In the genomic region with DNA sequence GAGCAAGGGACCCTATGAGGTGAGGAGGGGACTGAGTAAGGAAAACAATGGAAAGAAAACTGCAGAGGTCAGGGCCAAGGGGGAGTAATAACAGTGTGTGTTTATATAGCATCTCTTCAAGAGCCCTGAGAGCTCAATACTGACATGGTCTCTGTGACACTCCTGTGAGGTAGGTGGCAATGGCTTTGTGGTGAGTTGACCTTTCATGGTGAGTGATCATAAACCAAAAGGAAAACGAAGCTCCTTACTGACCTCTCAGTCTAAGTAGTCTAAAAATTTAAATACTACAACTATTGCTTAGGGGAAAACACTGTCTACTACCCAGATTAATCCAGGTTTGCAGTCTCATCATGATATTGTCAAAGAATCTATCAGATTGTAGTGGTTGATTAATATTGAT, we compare ENCODE assay signal across 18 cellular contexts.
A peak's percentile ranks its signal among the peaks of the same experiment; 100 is the strongest.
DNase-seq lines count a peak whose midpoint lies in the region; ATAC-seq and TF ChIP-seq lines count a peak whose summit lies in the region.
"Had no signal": no experiment of that assay in that cellular context is flagged by ENCODE, and none has a peak within 500 bp of the region (broad histone marks: within the 10 kb centered on the region; RNA-seq: fewer than 3 reads in every experiment).

No MANE protein-coding gene starts in this region.

- DNase-seq in GM10248 (ENCODE audit: extremely low spot score) (peak; percentile 14), left colon (no peak), AG20443 (ENCODE audit: low spot score) (no peak), dedifferentiated amniotic fluid mesenchymal stem cell (ENCODE audit: extremely low spot score) (no peak), PC-9 (no peak)
- DNase-seq: activated CD4-positive, alpha-beta T cell treated with anti-CD3 and anti-CD28 coated beads, Interleukin-2, amount 10 ng/mL, durations not matched to agents 7 days and 5 days; activated naive CD8-positive, alpha-beta T cell treated with anti-CD3 and anti-CD28 coated beads, Interleukin-2, amount 10 ng/mL, durations not matched to agents 7 days and 5 days; activated T-cell treated with anti-CD3 and anti-CD28 coated beads, Interleukin-2, amount 50 U/mL, for 24 hours; heart right ventricle; IMR-90; mesendoderm; MM.1S; NCI-H69; stimulated activated naive CD4-positive, alpha-beta T cell treated with Interleukin-2 at 50 U/mL for 16 hours had no signal

- no TSS peak for BruUV-seq in PC-9 (replicated peaks; lab: Mats Ljungman, UMichigan)

- H3K9me2 ChIP-seq in PC-9 (ENCODE audit: insufficient read depth), result 0 out of 2 replicates have a peak, but pooled peaks cover 3% of the 10 kb centered on the region

- H3F3A ChIP-seq in PC-9 (ENCODE audit: insufficient read depth, low read depth), result no peaks in the 10 kb centered on the region

- no peaks in the 10 kb centered on the region for H3K4me1 ChIP-seq in PC-9 (replicated peaks; ENCODE audit: insufficient read depth)
- H3K4me1 ChIP-seq: heart right ventricle had no signal

- H3K4me3 ChIP-seq in PC-9, result no peak overlapping the region
- H3K4me3 ChIP-seq: heart right ventricle, SK-N-MC had no signal

- intact Hi-C loops in left colon (cut with DNase I, micrococcal nuclease), result no loop called here
- intact Hi-C loops in PC-9 (cut with micrococcal nuclease; ENCODE audit: unreplicated experiment), result no loop called here

- POLR2A ChIA-PET in GM10248 (lab: Yijun Ruan, JAX) (no interaction called here), PC-9 (lab: Charles Lee; ENCODE audit: unreplicated experiment) (no interaction called here)

- no peak overlapping the region for H2AFZ ChIP-seq in PC-9

- TF ChIP-seq CTCF in GM10248 (IDR thresholded peaks at IDR 0.05; ENCODE audit: control extremely low read depth, extremely low read depth, low read depth, missing control alignments), result no peak
- no peak for TF ChIP-seq CTCF in PC-9 (conservative IDR thresholded peaks at IDR 0.05)

- H4K20me1 ChIP-seq in PC-9 (ENCODE audit: insufficient read depth), result no peaks in the 10 kb centered on the region

- no peak overlapping the region for H3K27ac ChIP-seq in PC-9
- H3K27ac ChIP-seq: heart right ventricle, SK-N-MC had no signal

- ATAC-seq in GM19035 (IDR thresholded peaks at IDR 0.05; ENCODE audit: unreplicated experiment) (peak; percentile 79), HG02678 (IDR thresholded peaks at IDR 0.05; ENCODE audit: unreplicated experiment) (peak; percentile 76), HG03521 (IDR thresholded peaks at IDR 0.05; ENCODE audit: unreplicated experiment) (peak; percentile 54), left colon (no peak)
- ATAC-seq: heart right ventricle had no signal

- H3K9me3 ChIP-seq in PC-9 (ENCODE audit: insufficient read depth, low read depth), result no peaks in the 10 kb centered on the region
- H3K9me3 ChIP-seq: heart right ventricle had no signal

- CTCF ChIA-PET in GM10248 (lab: Yijun Ruan, JAX) (no interaction called here), PC-9 (lab: Charles Lee) (no interaction called here)

- no peak overlapping the region for H3K4me2 ChIP-seq in PC-9

- H3K36me3 ChIP-seq in PC-9 (ENCODE audit: low read depth), result no peaks in the 10 kb centered on the region

- no peaks in the 10 kb centered on the region for H3K79me2 ChIP-seq in PC-9 (ENCODE audit: low read depth)

- H3K27me3 ChIP-seq in PC-9 (ENCODE audit: insufficient read depth, low read depth), result no peaks in the 10 kb centered on the region
- H3K27me3 ChIP-seq: heart right ventricle had no signal
